In the genomic region with DNA sequence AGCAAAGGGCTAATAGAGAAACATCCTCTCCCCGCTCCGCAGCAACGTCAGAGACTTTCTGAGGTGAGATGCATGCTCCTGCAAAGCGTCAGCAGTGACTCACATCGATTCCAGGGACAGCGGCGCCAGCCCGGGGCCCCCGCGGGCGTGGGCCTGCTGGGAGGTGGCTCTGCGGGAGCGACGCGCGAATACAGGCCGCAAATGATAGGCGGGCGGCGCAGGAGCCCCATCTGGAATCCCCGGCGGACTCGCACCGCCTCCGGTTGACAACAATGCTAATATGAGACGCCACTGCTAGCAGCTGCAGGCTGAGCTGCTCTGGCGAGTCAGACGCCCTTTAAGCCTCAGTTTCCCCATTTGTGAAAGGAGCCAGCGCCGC, we compare ENCODE assay signal across 8 cellular contexts. TPM values are rescaled to one million over a fixed set of nuclear protein-coding genes. Genes with fewer than 3 reads are reported as not detected.
DNase-seq lines count a peak whose midpoint lies in the region; ATAC-seq and TF ChIP-seq lines count a peak whose summit lies in the region.

No MANE protein-coding gene starts in this region.

- POLR2A ChIA-PET in HEK293 (lab: Yijun Ruan, JAX), result interaction anchor here (0.5 to 3.0 kb wide), 15 partner anchors 11 to 334 kb away, joined by 3 to 45 read pairs (median 6); partner anchors contain the start of genes PMM1, RBX1, TEF and TOB2

- DNase-seq in D341Med (ENCODE audit: low spot score), result peak; percentile 81
- peak; percentile 0 for DNase-seq in NCI-H2081 treated with DMSO at 0.1 percent for 48 hours (lab: John Stamatoyannopoulos, UW)
- DNase-seq in activated CD4-positive, alpha-beta T cell treated with anti-CD3 and anti-CD28 coated beads, Interleukin-2, amount 50 U/mL, for 48 hours, result peak; percentile 89 to 92
- peak; percentile 42 for DNase-seq in lung (ENCODE audit: low spot score)
- peak; percentile 73 to 80 (median 79) for DNase-seq in stimulated activated CD4-positive, alpha-beta T cell treated with anti-CD3 and anti-CD28 coated beads, TNF-alpha, amount 100 ng/mL, for 4 hours (ENCODE audit: low read depth in 3 of 3)
- no peak for DNase-seq in pons (ENCODE audit: low spot score)

- H3K36me3 ChIP-seq in HEK293 (ENCODE audit: control insufficient read depth in 2 of 2, insufficient read depth in 1 of 2, low read length in 2 of 2) (peaks cover 34 to 39% of the 10 kb centered on the region in 2 experiments), duodenal mucosa (ENCODE audit: control insufficient read depth in 1 of 2, insufficient read depth in 2 of 2, low read length in 2 of 2) (peaks cover 0 to 13% of the 10 kb centered on the region in 2 donors), lung (ENCODE audit: control insufficient read depth in 2 of 2, insufficient read depth in 2 of 2, low read length in 2 of 2) (peaks cover 7 to 9% of the 10 kb centered on the region in 2 donors)

- H3K4me3 ChIP-seq in HEK293 (ENCODE audit: low read depth, low read length) (peak overlapping the region; percentile 95), duodenal mucosa (ENCODE audit: low read depth in 1 of 2, low read length in 2 of 2) (peak overlapping the region; percentile 82 to 93), lung (peak overlapping the region; percentile 95)

- H3K4me1 ChIP-seq in HEK293 (ENCODE audit: control insufficient read depth, insufficient read depth, low read length), result peaks cover 9% of the 10 kb centered on the region
- H3K4me1 ChIP-seq in duodenal mucosa (ENCODE audit: control insufficient read depth in 1 of 2, insufficient read depth in 2 of 2, low read length in 2 of 2), result peaks cover 16 to 20% of the 10 kb centered on the region in 2 donors
- H3K4me1 ChIP-seq in lung (ENCODE audit: control insufficient read depth in 2 of 2, insufficient read depth in 2 of 2, low read length in 2 of 2), result peaks cover 2 to 16% of the 10 kb centered on the region in 2 donors

- TF ChIP-seq CTCF in HEK293 (tag by site-specific recombination; IDR thresholded peaks at IDR 0.05) (no peak), lung (IDR thresholded peaks at IDR 0.05; ENCODE audit: control extremely low read depth, extremely low read depth) (no peak)

- peak; percentile 28 for ATAC-seq in lung (ENCODE audit: insufficient read depth, low FRiP score)

- H3K9ac ChIP-seq in duodenal mucosa (ENCODE audit: low read depth in 1 of 2, low read length in 2 of 2), result peak overlapping the region; percentile 77 to 88

- CTCF ChIA-PET in HEK293 (lab: Yijun Ruan, JAX), result interaction anchor here (1.0 kb wide), 1 partner anchor 47 kb away, joined by 3 read pairs; no protein-coding TSS in a partner anchor

- H3K9me3 ChIP-seq in HEK293 (ENCODE audit: control insufficient read depth, insufficient read depth, low read depth, low read length) (no peaks in the 10 kb centered on the region), duodenal mucosa (ENCODE audit: control insufficient read depth in 1 of 2, low read length in 2 of 2) (no peaks in the 10 kb centered on the region), lung (ENCODE audit: control insufficient read depth in 2 of 2, insufficient read depth in 1 of 2, low read length in 1 of 2) (no peaks in the 10 kb centered on the region)

- H3K27ac ChIP-seq in HEK293 (ENCODE audit: extremely low read depth, low read depth, low read length) (peak overlapping the region; percentile 81), duodenal mucosa (ENCODE audit: low read depth, low read length) (peak overlapping the region; percentile 69), lung (ENCODE audit: low read depth in 1 of 2, low read length in 1 of 2) (peak overlapping the region; percentile 89 to 98)

- H3K27me3 ChIP-seq in duodenal mucosa (ENCODE audit: control insufficient read depth in 1 of 2, insufficient read depth in 2 of 2, low read length in 2 of 2) (no peaks in the 10 kb centered on the region), lung (ENCODE audit: control insufficient read depth, insufficient read depth) (no peaks in the 10 kb centered on the region)

- 1% methylated on average over 30 of the region's 30 CpGs for WGBS in lung, 2 donors

TF ChIP-seq in HEK293, 187 proteins besides CTCF, POLR2A, EP300 and RAD21 (continues in another document):
- peak; percentile 28; the same call in 1 of the 2 replicates for TF ChIP-seq WT1 (tag by site-specific recombination; IDR thresholded peaks at IDR 0.05)
- peak; percentile 80 for TF ChIP-seq ZBTB17 (tag by site-specific recombination; IDR thresholded peaks at IDR 0.05)
- no peak for TF ChIP-seq ZNF274 (IDR thresholded peaks at IDR 0.05; ENCODE audit: low read length)
- no peak for TF ChIP-seq ZNF274 (tag by site-specific recombination; IDR thresholded peaks at IDR 0.05; ENCODE audit: borderline replicate concordance)
- peak; percentile 31; the same call in 1 of the 2 replicates for TF ChIP-seq PRDM1 (tag by site-specific recombination; IDR thresholded peaks at IDR 0.05)
- TF ChIP-seq PRDM4 (tag by site-specific recombination; IDR thresholded peaks at IDR 0.05), result no peak
- TF ChIP-seq ZNF148 (tag by site-specific recombination; IDR thresholded peaks at IDR 0.05; ENCODE audit: borderline replicate concordance), result no peak
- TF ChIP-seq ZSCAN18 (tag by site-specific recombination; IDR thresholded peaks at IDR 0.05), result no peak
- no peak for TF ChIP-seq ZNF621 (tag by site-specific recombination; IDR thresholded peaks at IDR 0.05)
- no peak for TF ChIP-seq ZNF623 (tag by site-specific recombination; IDR thresholded peaks at IDR 0.05)
- TF ChIP-seq ZNF362 (tag by site-specific recombination; IDR thresholded peaks at IDR 0.05), result no peak
- TF ChIP-seq ZNF404 (tag by site-specific recombination; IDR thresholded peaks at IDR 0.05), result no peak
- TF ChIP-seq ZNF211 (tag by site-specific recombination; IDR thresholded peaks at IDR 0.05; ENCODE audit: low read depth), result no peak
- peak; percentile 16; the same call in 1 of the 2 replicates for TF ChIP-seq ZNF324 (tag by site-specific recombination; IDR thresholded peaks at IDR 0.05)
- TF ChIP-seq ZNF501 (tag by site-specific recombination; IDR thresholded peaks at IDR 0.05), result peak; percentile 77; the same call in 1 of the 2 replicates
- no peak for TF ChIP-seq ZNF473 (tag by site-specific recombination; IDR thresholded peaks at IDR 0.05)

RNA-seq across cellular contexts. Expression of gene RANGAP1, which starts 0.6 kb away (rescaled TPM):
- 10 to 100 TPM; 21.7 to 49.3 TPM for total RNA-seq in lung
- polyA plus RNA-seq in lung, result 10 to 100 TPM; 39.3 to 43.1 TPM

RNA-seq across cellular contexts. Expression of gene ZC3H7B, which starts 15.9 kb away (rescaled TPM):
- total RNA-seq in lung, result 10 to 100 TPM; 32.0 to 55.8 TPM
- polyA plus RNA-seq in lung, result 10 to 100 TPM; 31.5 to 36.6 TPM

RNA-seq across cellular contexts. Expression of gene CHADL, which starts 44.7 kb away (rescaled TPM):
- 1 to 10 TPM; 3.8 to 4.2 TPM for total RNA-seq in lung
- polyA plus RNA-seq in lung, result 1 to 10 TPM in 1 of 2 donors, under 1 TPM in 1; 1.00 to 4.0 TPM
